In the genomic region with DNA sequence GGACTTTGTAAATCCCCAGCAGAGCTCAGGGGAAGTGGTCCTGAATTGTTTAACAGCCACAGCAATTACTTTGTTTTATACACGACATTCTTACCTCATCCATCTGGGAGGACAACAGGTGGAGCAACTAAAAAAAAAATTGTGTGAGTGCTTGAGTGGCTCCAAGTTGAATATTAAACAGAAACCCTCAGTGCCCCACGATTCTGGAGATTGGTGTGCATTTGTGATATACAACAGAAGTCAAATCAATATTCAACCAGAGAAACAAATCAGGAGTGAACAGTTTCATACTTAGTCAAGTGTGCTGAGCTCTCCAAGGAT, we compare ENCODE assay signal across 24 cellular contexts.
"Had no signal": no experiment of that assay in that cellular context is flagged by ENCODE, and none has a peak within 500 bp of the region (broad histone marks: within the 10 kb centered on the region; RNA-seq: fewer than 3 reads in every experiment).

No MANE protein-coding gene starts in this region.

- H3K27me3 Mint-ChIP-seq: activated CD4-positive, alpha-beta T cell treated with anti-CD3 and anti-CD28 coated beads, Interleukin-2, amount 10 ng/mL, durations not matched to agents 7 days and 5 days; dendritic cell treated with granulocyte-macrophage colony-stimulating factor and Interleukin-4, amounts not matched to agents 40 ng/mL and 50 ng/mL, for 4 days; type B pancreatic cell had no signal

- H3K36me3 ChIP-seq: left ventricle myocardium inferior, stomach had no signal

- ATAC-seq: psoas muscle, right cardiac atrium had no signal

- H3K9me3 ChIP-seq: left ventricle myocardium inferior, psoas muscle, stomach had no signal

- H3K9me3 Mint-ChIP-seq: activated CD4-positive, alpha-beta T cell treated with anti-CD3 and anti-CD28 coated beads, Interleukin-2, amount 10 ng/mL, durations not matched to agents 7 days and 5 days; dendritic cell treated with granulocyte-macrophage colony-stimulating factor and Interleukin-4, amounts not matched to agents 40 ng/mL and 50 ng/mL, for 4 days; neural crest cell; type B pancreatic cell had no signal

- H2AFZ ChIP-seq: hepatocyte had no signal

- FAIRE-seq: bronchial epithelial cell, islet of Langerhans had no signal

- H3K27ac ChIP-seq: epithelial cell of prostate, hepatocyte, left ventricle myocardium inferior, psoas muscle, stomach had no signal

- H3K4me3 ChIP-seq: hepatocyte, left ventricle myocardium inferior, psoas muscle, smooth muscle cell, stomach had no signal

- H3K27me3 ChIP-seq: hepatocyte, stomach had no signal

- H3K27ac Mint-ChIP-seq: activated CD4-positive, alpha-beta T cell treated with anti-CD3 and anti-CD28 coated beads, Interleukin-2, amount 10 ng/mL, durations not matched to agents 7 days and 5 days; dendritic cell treated with granulocyte-macrophage colony-stimulating factor and Interleukin-4, amounts not matched to agents 40 ng/mL and 50 ng/mL, for 4 days; type B pancreatic cell had no signal

- H3K36me3 Mint-ChIP-seq: type B pancreatic cell had no signal

- H3K4me1 Mint-ChIP-seq: activated CD4-positive, alpha-beta T cell treated with anti-CD3 and anti-CD28 coated beads, Interleukin-2, amount 10 ng/mL, durations not matched to agents 7 days and 5 days; neural crest cell had no signal

- DNase-seq: activated CD4-positive, alpha-beta T cell treated with anti-CD3 and anti-CD28 coated beads, Interleukin-2, amount 10 ng/mL, durations not matched to agents 7 days and 5 days; activated CD8-positive, alpha-beta memory T cell treated with anti-CD3 and anti-CD28 coated beads, Interleukin-2, amount 50 U/mL, for 4 hours; activated effector memory CD4-positive, alpha-beta T cell treated with anti-CD3 and anti-CD28 coated beads, Interleukin-2, amount 50 U/mL, for 16 hours; activated naive CD4-positive, alpha-beta T cell treated with anti-CD3 and anti-CD28 coated beads, Interleukin-2, amount 50 U/mL, for 16 hours; activated T-cell treated with anti-CD3 and anti-CD28 coated beads, Interleukin-2, amount 50 U/mL, for 48 hours; aorta; effector memory CD4-positive, alpha-beta T cell; foreskin fibroblast; left ventricle myocardium inferior; mammary epithelial cell; midbrain; psoas muscle; right cardiac atrium; stimulated activated CD4-positive, alpha-beta T cell treated with anti-CD3 and anti-CD28 coated beads, Interleukin-4, amount 100 ng/mL, for 1 hour; stomach; T1000 had no signal

- H3K4me3 Mint-ChIP-seq: activated CD4-positive, alpha-beta T cell treated with anti-CD3 and anti-CD28 coated beads, Interleukin-2, amount 10 ng/mL, durations not matched to agents 7 days and 5 days; dendritic cell treated with granulocyte-macrophage colony-stimulating factor and Interleukin-4, amounts not matched to agents 40 ng/mL and 50 ng/mL, for 4 days; neural crest cell; type B pancreatic cell had no signal

- H3K79me2 ChIP-seq: hepatocyte had no signal

- H3K4me1 ChIP-seq: left ventricle myocardium inferior, psoas muscle, stomach had no signal

- H3K4me2 ChIP-seq: hepatocyte, smooth muscle cell had no signal
